18 cellular contexts compared by ENCODE assay signal in the genomic region with DNA sequence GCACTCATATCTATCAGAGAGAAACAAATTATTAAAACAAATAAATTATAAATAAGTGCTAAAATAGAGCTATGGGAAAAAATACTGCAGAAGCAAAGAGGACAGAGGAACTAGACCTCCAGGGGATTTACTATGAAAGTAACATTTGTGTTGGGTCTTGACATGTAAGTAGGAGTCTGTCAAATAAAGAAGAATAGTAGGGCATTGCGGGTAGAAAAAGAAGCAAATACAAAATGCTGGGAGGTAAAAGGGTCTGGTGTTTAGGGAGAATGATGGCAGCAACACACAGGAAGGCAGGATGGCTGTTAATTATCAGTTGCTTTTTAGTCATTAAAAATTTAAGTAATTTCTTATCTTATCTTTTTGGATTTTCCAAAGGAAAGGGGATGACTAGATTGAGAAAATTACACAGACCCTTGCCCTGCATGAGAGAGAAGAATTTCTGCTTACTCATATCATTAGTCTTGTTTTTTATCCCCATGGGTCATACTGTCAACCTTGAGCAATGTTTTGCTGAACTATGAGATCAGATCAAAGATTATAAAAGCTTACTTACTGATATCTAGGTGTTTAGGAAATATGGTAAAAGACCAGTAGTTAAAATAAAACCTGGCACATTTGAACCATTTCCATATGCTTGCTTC.
A peak's percentile ranks its signal among the peaks of the same experiment; 100 is the strongest.
DNase-seq lines count a peak whose midpoint lies in the region; ATAC-seq and TF ChIP-seq lines count a peak whose summit lies in the region.
"Had no signal": no experiment of that assay in that cellular context is flagged by ENCODE, and none has a peak within 500 bp of the region (broad histone marks: within the 10 kb centered on the region; RNA-seq: fewer than 3 reads in every experiment).

No MANE protein-coding gene starts in this region.

- no peaks in the 10 kb centered on the region for H3K36me3 ChIP-seq in GM23338 (ENCODE audit: insufficient read depth)
- H3K36me3 ChIP-seq in SK-N-MC (ENCODE audit: insufficient read depth, low read length), result no peaks in the 10 kb centered on the region
- H3K36me3 ChIP-seq in mesenchymal stem cell (ENCODE audit: control insufficient read depth in 1 of 2, insufficient read depth in 2 of 2, low read depth in 1 of 2, low read length in 2 of 2), result no peaks in the 10 kb centered on the region

- peak overlapping the region; percentile 36 for H3K27ac Mint-ChIP-seq in GM23338
- H3K27ac Mint-ChIP-seq: CD4-positive, alpha-beta T cell; naive thymus-derived CD8-positive, alpha-beta T cell; WTC11 had no signal

- no peak overlapping the region for H2BK120ac ChIP-seq in mesenchymal stem cell (ENCODE audit: low read depth, low read length)

- H3K79me1 ChIP-seq in mesenchymal stem cell (replicated peaks; ENCODE audit: low read length, poor library complexity, severe bottlenecking), result peaks cover 2% of the 10 kb centered on the region

- H3K14ac ChIP-seq in mesenchymal stem cell (ENCODE audit: low read length in 2 of 2), result no peak overlapping the region

- no peak for ATAC-seq in GM23338
- ATAC-seq: HCT116; naive thymus-derived CD8-positive, alpha-beta T cell; WTC11 had no signal

- H4K91ac ChIP-seq in mesenchymal stem cell (ENCODE audit: low read length), result no peak overlapping the region

- H3K4me3 ChIP-seq in AG10803 (ENCODE audit: low read length), result no peak overlapping the region
- no peak overlapping the region for H3K4me3 ChIP-seq in GM23338
- H3K4me3 ChIP-seq in SK-N-MC, result peak overlapping the region; percentile 3; the same call in 1 of the 2 replicates
- peak overlapping the region in 1 of 2 experiments; percentile 2 for H3K4me3 ChIP-seq in mesenchymal stem cell (ENCODE audit: insufficient read depth in 1 of 2, low read depth in 1 of 2, low read length in 2 of 2)
- H3K4me3 ChIP-seq: lung had no signal

- peak; percentile 6 for DNase-seq in AG10803 (ENCODE audit: low read depth)
- DNase-seq in GM23338 (ENCODE audit: low spot score), result no peak
- DNase-seq in SK-N-MC (ENCODE audit: low read depth, low spot score), result no peak
- DNase-seq in mesenchymal stem cell, result peak; percentile 61
- no peak for DNase-seq in cortex of kidney (lab: John Stamatoyannopoulos, UW)
- DNase-seq in NCI-H2081 treated with DMSO at 0.1 percent for 48 hours (lab: John Stamatoyannopoulos, UW), result no peak
- DNase-seq in SW 1271 (lab: John Stamatoyannopoulos, UW), result no peak
- no peak for DNase-seq in NCI-H226
- DNase-seq: amygdala; CD4-positive, alpha-beta T cell; DND-41; foreskin melanocyte; naive thymus-derived CD8-positive, alpha-beta T cell; NCI-H1048; T-helper 1 cell had no signal

- no peaks in the 10 kb centered on the region for H3K36me3 Mint-ChIP-seq in GM23338 (ENCODE audit: low read depth)
- H3K36me3 Mint-ChIP-seq: naive thymus-derived CD8-positive, alpha-beta T cell; WTC11 had no signal

- H3K9me3 Mint-ChIP-seq in GM23338, result no peaks in the 10 kb centered on the region
- H3K9me3 Mint-ChIP-seq: CD4-positive, alpha-beta T cell; naive thymus-derived CD8-positive, alpha-beta T cell; WTC11 had no signal

- H3K27ac ChIP-seq in GM23338 (ENCODE audit: low read depth), result no peak overlapping the region
- peak overlapping the region; percentile 76 for H3K27ac ChIP-seq in SK-N-MC
- no peak overlapping the region for H3K27ac ChIP-seq in mesenchymal stem cell (ENCODE audit: low read length, poor library complexity, severe bottlenecking)

- peaks cover 37% of the 10 kb centered on the region for H3K4me1 ChIP-seq in GM23338 (ENCODE audit: insufficient read depth)
- H3K4me1 ChIP-seq in mesenchymal stem cell (ENCODE audit: control insufficient read depth, insufficient read depth, low read depth, low read length), result no peaks in the 10 kb centered on the region

- peaks cover 39% of the 10 kb centered on the region for H3K4me1 Mint-ChIP-seq in GM23338
- H3K4me1 Mint-ChIP-seq: naive thymus-derived CD8-positive, alpha-beta T cell had no signal

- no peak overlapping the region for H4K8ac ChIP-seq in mesenchymal stem cell (ENCODE audit: low read length)

- H2BK5ac ChIP-seq in mesenchymal stem cell (ENCODE audit: low read depth, low read length, poor library complexity, severe bottlenecking), result no peak overlapping the region

- H3K27me3 ChIP-seq in GM23338 (ENCODE audit: insufficient read depth) (no peaks in the 10 kb centered on the region), mesenchymal stem cell (ENCODE audit: control insufficient read depth in 1 of 2, insufficient read depth in 1 of 2, low read length in 2 of 2) (no peaks in the 10 kb centered on the region)

- H2AFZ ChIP-seq in GM23338 (no peak overlapping the region), mesenchymal stem cell (ENCODE audit: low read depth, low read length) (no peak overlapping the region)

- H3K79me2 ChIP-seq in GM23338 (replicated peaks; ENCODE audit: insufficient read depth), result no peaks in the 10 kb centered on the region

- H3F3A ChIP-seq in GM23338 (replicated peaks; ENCODE audit: low read depth), result no peaks in the 10 kb centered on the region

- H2BK15ac ChIP-seq in mesenchymal stem cell (ENCODE audit: low read depth, poor library complexity, severe bottlenecking), result no peak overlapping the region

- WGBS in mesenchymal stem cell, result 75% methylated on average over 1 of the region's 1 CpG

- no peaks in the 10 kb centered on the region for H4K20me1 ChIP-seq in GM23338 (replicated peaks; ENCODE audit: insufficient read depth)

- H2BK12ac ChIP-seq in mesenchymal stem cell (ENCODE audit: low read length in 2 of 2), result peak overlapping the region in 1 of 2 experiments; percentile 77

- no peak overlapping the region for H3K23ac ChIP-seq in mesenchymal stem cell (ENCODE audit: low read length in 2 of 2)

- H3K9me2 ChIP-seq in GM23338 (ENCODE audit: insufficient read depth), result no peaks in the 10 kb centered on the region

- peaks cover 2% of the 10 kb centered on the region for H3K27me3 Mint-ChIP-seq in GM23338 (ENCODE audit: insufficient read depth, low read depth, poor library complexity)
- H3K27me3 Mint-ChIP-seq: CD4-positive, alpha-beta T cell had no signal

- H3K9ac ChIP-seq in SK-N-MC (ENCODE audit: insufficient read length) (no peak overlapping the region), mesenchymal stem cell (ENCODE audit: low read length) (no peak overlapping the region)

- no peak overlapping the region for H2AK5ac ChIP-seq in mesenchymal stem cell (ENCODE audit: low read length, severe bottlenecking)

- H3K4me2 ChIP-seq in GM23338, result no peak overlapping the region
- H3K4me2 ChIP-seq in mesenchymal stem cell (ENCODE audit: low read length, poor library complexity, severe bottlenecking), result no peak overlapping the region

- H3K9me3 ChIP-seq in SK-N-MC (ENCODE audit: low read depth, low read length), result no peaks in the 10 kb centered on the region
- H3K9me3 ChIP-seq in mesenchymal stem cell (ENCODE audit: control insufficient read depth, low read length), result no peaks in the 10 kb centered on the region

- H3K18ac ChIP-seq in mesenchymal stem cell (ENCODE audit: low read depth in 1 of 2, low read length in 2 of 2), result no peak overlapping the region

- no peak for TF ChIP-seq CTCF in AG10803 (conservative IDR thresholded peaks at IDR 0.05; ENCODE audit: low read length)
- TF ChIP-seq CTCF in GM23338 (conservative IDR thresholded peaks at IDR 0.05; ENCODE audit: low read depth in 2 of 2), result no peak

- H3K4me3 Mint-ChIP-seq in GM23338, result no peak overlapping the region
- H3K4me3 Mint-ChIP-seq: CD4-positive, alpha-beta T cell; naive thymus-derived CD8-positive, alpha-beta T cell; WTC11 had no signal

- no peak overlapping the region for H3K4ac ChIP-seq in mesenchymal stem cell (ENCODE audit: low read depth in 1 of 2, low read length in 2 of 2)

TF ChIP-seq in GM23338, 12 proteins besides CTCF, POLR2A, EP300 and RAD21:
- no peak for TF ChIP-seq ZNF331 (CRISPR knock-in tag; IDR thresholded peaks at IDR 0.05; ENCODE audit: low read depth)
- TF ChIP-seq ZNF114 (CRISPR knock-in tag; IDR thresholded peaks at IDR 0.05), result no peak
- TF ChIP-seq EZH2 (IDR thresholded peaks at IDR 0.05; ENCODE audit: low read depth, unreplicated experiment), result no peak

Comparison
In these comparisons a context has a peak if more than half of its experiments do, and no peak if none do; other contexts are left out.
1. DNase-seq: peak in AG10803 (single experiment) and mesenchymal stem cell (single experiment); none in GM23338 (single experiment), SK-N-MC (single experiment), cortex of kidney (single experiment), NCI-H2081 treated with DMSO at 0.1 percent for 48 hours (single experiment), SW 1271 (0 of 2) and NCI-H226 (single experiment).